ENCODE assay signal across 1 cellular context in the genomic region with DNA sequence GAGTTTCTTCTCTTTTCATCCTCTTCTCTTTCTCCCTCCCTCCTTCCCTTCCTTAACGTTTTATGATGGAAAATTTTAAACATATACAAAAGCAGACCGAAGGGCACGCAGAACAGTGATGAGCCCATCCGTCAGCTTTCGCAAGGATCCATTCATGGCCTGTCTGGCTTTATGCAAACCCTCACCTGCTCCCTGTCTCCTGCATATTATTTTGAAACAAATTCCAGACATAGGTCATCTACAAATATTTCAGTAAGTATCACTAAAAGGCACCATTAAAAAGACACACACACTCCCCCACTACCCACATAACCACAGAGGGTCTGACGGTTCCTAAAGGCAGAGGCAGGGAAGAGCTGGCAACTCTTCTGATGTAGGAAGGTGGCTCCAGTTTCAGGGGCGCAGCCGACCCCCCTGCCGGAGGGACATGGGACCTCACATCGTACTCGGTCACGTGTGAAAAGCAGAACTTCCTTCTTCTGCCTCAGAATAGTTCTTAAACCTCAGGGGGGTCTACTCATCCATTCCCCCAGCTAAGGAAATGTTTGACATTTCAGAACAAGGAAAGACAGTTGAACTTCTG.
TF ChIP-seq lines count a peak whose summit lies in the region.

No MANE protein-coding gene starts in this region.

TF ChIP-seq in GM23338, 12 proteins besides CTCF, POLR2A, EP300 and RAD21 (continued from another document):
- TF ChIP-seq EZH2phosphoT487 (IDR thresholded peaks at IDR 0.05; ENCODE audit: unreplicated experiment) (no peak), ZNF114 (CRISPR knock-in tag; IDR thresholded peaks at IDR 0.05) (no peak), CREB1 (CRISPR knock-in tag; IDR thresholded peaks at IDR 0.05; ENCODE audit: low read depth) (no peak)
- TF ChIP-seq, protein P1, sequence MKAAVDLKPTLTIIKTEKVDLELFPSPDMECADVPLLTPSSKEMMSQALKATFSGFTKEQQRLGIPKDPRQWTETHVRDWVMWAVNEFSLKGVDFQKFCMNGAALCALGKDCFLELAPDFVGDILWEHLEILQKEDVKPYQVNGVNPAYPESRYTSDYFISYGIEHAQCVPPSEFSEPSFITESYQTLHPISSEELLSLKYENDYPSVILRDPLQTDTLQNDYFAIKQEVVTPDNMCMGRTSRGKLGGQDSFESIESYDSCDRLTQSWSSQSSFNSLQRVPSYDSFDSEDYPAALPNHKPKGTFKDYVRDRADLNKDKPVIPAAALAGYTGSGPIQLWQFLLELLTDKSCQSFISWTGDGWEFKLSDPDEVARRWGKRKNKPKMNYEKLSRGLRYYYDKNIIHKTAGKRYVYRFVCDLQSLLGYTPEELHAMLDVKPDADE (IDR thresholded peaks at IDR 0.05), result no peak
